Comparison of ENCODE assay signal across 1 cellular context in genomic region chr2:99593692-99594427, GRCh38.
TF ChIP-seq lines count a peak whose summit lies in the region.

No MANE protein-coding gene starts in this region.

TF ChIP-seq in IMR-90, 13 proteins besides CTCF, POLR2A, EP300 and RAD21 (continued from another document):
- TF ChIP-seq ELK1 (IDR thresholded peaks at IDR 0.05; ENCODE audit: borderline replicate concordance, low read depth, low read length), result no peak
- no peak for TF ChIP-seq MAZ (IDR thresholded peaks at IDR 0.05; ENCODE audit: borderline replicate concordance, low read depth, low read length)
- TF ChIP-seq SMC3 (IDR thresholded peaks at IDR 0.05; ENCODE audit: low read depth, low read length), result no peak
- TF ChIP-seq CHD1 (IDR thresholded peaks at IDR 0.05; ENCODE audit: low read depth, low read length), result no peak
- no peak for TF ChIP-seq MAFK (IDR thresholded peaks at IDR 0.05; ENCODE audit: low read depth, low read length)
- no peak for TF ChIP-seq USF2 (IDR thresholded peaks at IDR 0.05; ENCODE audit: low read depth, low read length)
- TF ChIP-seq CEBPB (IDR thresholded peaks at IDR 0.05; ENCODE audit: low read depth, low read length), result no peak
